Comparison of ENCODE assay signal across 2 cellular contexts in the genomic region with DNA sequence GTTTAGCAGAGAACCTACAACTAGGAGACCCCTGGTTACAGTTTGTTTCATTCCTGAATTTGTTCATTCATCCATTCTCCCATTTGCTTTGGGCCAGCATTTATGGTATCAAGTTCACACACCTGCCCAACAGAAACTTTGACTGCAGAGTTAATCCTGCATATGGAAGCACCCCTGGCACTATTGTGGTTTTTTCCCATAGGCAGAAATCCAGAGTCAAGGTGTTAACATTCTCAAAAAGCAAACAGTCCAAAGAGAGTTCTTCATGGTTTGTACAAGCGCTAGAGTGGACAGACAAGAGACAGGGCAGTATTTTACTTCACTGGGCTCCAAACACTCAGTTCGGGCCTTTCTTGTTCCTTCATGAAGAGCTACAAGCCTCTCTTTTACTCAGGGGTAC.
TF ChIP-seq lines count a peak whose summit lies in the region.

No MANE protein-coding gene starts in this region.

TF ChIP-seq in GM23338, 12 proteins besides CTCF, POLR2A, EP300 and RAD21 (continues in another document):
- TF ChIP-seq ZNF331 (CRISPR knock-in tag; IDR thresholded peaks at IDR 0.05; ENCODE audit: low read depth) = no peak
- TF ChIP-seq, protein P1, sequence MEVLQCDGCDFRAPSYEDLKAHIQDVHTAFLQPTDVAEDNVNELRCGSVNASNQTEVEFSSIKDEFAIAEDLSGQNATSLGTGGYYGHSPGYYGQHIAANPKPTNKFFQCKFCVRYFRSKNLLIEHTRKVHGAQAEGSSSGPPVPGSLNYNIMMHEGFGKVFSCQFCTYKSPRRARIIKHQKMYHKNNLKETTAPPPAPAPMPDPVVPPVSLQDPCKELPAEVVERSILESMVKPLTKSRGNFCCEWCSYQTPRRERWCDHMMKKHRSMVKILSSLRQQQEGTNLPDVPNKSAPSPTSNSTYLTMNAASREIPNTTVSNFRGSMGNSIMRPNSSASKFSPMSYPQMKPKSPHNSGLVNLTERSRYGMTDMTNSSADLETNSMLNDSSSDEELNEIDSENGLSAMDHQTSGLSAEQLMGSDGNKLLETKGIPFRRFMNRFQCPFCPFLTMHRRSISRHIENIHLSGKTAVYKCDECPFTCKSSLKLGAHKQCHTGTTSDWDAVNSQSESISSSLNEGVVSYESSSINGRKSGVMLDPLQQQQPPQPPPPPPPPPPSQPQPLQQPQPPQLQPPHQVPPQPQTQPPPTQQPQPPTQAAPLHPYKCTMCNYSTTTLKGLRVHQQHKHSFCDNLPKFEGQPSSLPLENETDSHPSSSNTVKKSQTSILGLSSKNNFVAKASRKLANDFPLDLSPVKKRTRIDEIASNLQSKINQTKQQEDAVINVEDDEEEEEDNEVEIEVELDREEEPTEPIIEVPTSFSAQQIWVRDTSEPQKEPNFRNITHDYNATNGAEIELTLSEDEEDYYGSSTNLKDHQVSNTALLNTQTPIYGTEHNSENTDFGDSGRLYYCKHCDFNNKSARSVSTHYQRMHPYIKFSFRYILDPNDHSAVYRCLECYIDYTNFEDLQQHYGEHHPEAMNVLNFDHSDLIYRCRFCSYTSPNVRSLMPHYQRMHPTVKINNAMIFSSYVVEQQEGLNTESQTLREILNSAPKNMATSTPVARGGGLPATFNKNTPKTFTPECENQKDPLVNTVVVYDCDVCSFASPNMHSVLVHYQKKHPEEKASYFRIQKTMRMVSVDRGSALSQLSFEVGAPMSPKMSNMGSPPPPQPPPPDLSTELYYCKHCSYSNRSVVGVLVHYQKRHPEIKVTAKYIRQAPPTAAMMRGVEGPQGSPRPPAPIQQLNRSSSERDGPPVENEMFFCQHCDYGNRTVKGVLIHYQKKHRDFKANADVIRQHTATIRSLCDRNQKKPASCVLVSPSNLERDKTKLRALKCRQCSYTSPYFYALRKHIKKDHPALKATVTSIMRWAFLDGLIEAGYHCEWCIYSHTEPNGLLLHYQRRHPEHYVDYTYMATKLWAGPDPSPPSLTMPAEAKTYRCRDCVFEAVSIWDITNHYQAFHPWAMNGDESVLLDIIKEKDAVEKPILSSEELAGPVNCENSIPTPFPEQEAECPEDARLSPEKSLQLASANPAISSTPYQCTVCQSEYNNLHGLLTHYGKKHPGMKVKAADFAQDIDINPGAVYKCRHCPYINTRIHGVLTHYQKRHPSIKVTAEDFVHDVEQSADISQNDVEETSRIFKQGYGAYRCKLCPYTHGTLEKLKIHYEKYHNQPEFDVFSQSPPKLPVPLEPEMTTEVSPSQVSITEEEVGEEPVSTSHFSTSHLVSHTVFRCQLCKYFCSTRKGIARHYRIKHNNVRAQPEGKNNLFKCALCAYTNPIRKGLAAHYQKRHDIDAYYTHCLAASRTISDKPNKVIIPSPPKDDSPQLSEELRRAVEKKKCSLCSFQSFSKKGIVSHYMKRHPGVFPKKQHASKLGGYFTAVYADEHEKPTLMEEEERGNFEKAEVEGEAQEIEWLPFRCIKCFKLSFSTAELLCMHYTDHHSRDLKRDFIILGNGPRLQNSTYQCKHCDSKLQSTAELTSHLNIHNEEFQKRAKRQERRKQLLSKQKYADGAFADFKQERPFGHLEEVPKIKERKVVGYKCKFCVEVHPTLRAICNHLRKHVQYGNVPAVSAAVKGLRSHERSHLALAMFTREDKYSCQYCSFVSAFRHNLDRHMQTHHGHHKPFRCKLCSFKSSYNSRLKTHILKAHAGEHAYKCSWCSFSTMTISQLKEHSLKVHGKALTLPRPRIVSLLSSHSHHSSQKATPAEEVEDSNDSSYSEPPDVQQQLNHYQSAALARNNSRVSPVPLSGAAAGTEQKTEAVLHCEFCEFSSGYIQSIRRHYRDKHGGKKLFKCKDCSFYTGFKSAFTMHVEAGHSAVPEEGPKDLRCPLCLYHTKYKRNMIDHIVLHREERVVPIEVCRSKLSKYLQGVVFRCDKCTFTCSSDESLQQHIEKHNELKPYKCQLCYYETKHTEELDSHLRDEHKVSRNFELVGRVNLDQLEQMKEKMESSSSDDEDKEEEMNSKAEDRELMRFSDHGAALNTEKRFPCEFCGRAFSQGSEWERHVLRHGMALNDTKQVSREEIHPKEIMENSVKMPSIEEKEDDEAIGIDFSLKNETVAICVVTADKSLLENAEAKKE (CRISPR knock-in tag; IDR thresholded peaks at IDR 0.05) = no peak
- TF ChIP-seq STAT1 (IDR thresholded peaks at IDR 0.05; ENCODE audit: unreplicated experiment) = no peak
- no peak for TF ChIP-seq ZNF114 (CRISPR knock-in tag; IDR thresholded peaks at IDR 0.05)
- TF ChIP-seq NANOG (IDR thresholded peaks at IDR 0.05; ENCODE audit: borderline replicate concordance) = no peak
- no peak for TF ChIP-seq JUNB (IDR thresholded peaks at IDR 0.05; ENCODE audit: unreplicated experiment)
- no peak for TF ChIP-seq POLR2AphosphoS5 (IDR thresholded peaks at IDR 0.05; ENCODE audit: low read depth)
- TF ChIP-seq, protein P2, sequence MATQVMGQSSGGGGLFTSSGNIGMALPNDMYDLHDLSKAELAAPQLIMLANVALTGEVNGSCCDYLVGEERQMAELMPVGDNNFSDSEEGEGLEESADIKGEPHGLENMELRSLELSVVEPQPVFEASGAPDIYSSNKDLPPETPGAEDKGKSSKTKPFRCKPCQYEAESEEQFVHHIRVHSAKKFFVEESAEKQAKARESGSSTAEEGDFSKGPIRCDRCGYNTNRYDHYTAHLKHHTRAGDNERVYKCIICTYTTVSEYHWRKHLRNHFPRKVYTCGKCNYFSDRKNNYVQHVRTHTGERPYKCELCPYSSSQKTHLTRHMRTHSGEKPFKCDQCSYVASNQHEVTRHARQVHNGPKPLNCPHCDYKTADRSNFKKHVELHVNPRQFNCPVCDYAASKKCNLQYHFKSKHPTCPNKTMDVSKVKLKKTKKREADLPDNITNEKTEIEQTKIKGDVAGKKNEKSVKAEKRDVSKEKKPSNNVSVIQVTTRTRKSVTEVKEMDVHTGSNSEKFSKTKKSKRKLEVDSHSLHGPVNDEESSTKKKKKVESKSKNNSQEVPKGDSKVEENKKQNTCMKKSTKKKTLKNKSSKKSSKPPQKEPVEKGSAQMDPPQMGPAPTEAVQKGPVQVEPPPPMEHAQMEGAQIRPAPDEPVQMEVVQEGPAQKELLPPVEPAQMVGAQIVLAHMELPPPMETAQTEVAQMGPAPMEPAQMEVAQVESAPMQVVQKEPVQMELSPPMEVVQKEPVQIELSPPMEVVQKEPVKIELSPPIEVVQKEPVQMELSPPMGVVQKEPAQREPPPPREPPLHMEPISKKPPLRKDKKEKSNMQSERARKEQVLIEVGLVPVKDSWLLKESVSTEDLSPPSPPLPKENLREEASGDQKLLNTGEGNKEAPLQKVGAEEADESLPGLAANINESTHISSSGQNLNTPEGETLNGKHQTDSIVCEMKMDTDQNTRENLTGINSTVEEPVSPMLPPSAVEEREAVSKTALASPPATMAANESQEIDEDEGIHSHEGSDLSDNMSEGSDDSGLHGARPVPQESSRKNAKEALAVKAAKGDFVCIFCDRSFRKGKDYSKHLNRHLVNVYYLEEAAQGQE (IDR thresholded peaks at IDR 0.05; ENCODE audit: unreplicated experiment) = no peak
- no peak for TF ChIP-seq EZH2 (IDR thresholded peaks at IDR 0.05; ENCODE audit: low read depth, unreplicated experiment)
- TF ChIP-seq, protein P3, sequence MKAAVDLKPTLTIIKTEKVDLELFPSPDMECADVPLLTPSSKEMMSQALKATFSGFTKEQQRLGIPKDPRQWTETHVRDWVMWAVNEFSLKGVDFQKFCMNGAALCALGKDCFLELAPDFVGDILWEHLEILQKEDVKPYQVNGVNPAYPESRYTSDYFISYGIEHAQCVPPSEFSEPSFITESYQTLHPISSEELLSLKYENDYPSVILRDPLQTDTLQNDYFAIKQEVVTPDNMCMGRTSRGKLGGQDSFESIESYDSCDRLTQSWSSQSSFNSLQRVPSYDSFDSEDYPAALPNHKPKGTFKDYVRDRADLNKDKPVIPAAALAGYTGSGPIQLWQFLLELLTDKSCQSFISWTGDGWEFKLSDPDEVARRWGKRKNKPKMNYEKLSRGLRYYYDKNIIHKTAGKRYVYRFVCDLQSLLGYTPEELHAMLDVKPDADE (IDR thresholded peaks at IDR 0.05) = no peak

TF ChIP-seq in H1, 55 proteins besides CTCF, POLR2A, EP300 and RAD21:
- TF ChIP-seq MAFK (IDR thresholded peaks at IDR 0.05; ENCODE audit: low read depth, low read length) (no peak), CTBP2 (IDR thresholded peaks at IDR 0.05; ENCODE audit: borderline replicate concordance, insufficient read depth, insufficient read length, low read length) (no peak), NANOG (IDR thresholded peaks at IDR 0.05; ENCODE audit: insufficient read depth, low read depth, low read length, poor library complexity, severe bottlenecking) (no peak), SIX5 (IDR thresholded peaks at IDR 0.05; ENCODE audit: low read depth, low read length) (no peak), KDM5A (IDR thresholded peaks at IDR 0.05; ENCODE audit: low read length) (no peak), TEAD4 (IDR thresholded peaks at IDR 0.05; ENCODE audit: low read depth, low read length) (no peak), CREB1 (IDR thresholded peaks at IDR 0.05) (no peak), NRF1 (IDR thresholded peaks at IDR 0.05; ENCODE audit: low read depth, low read length) (no peak), SIN3A (conservative IDR thresholded peaks at IDR 0.05 in 1 of 2, IDR thresholded peaks at IDR 0.05 in 1 of 2; ENCODE audit: low read depth in 1 of 2, low read length in 2 of 2) (no peak), GABPA (IDR thresholded peaks at IDR 0.05; ENCODE audit: borderline replicate concordance, insufficient read depth, low read length) (no peak), POLR2AphosphoS5 (IDR thresholded peaks at IDR 0.05; ENCODE audit: low read depth, low read length) (no peak), YY1 (IDR thresholded peaks at IDR 0.05; ENCODE audit: low read depth, low read length) (no peak), SP2 (IDR thresholded peaks at IDR 0.05; ENCODE audit: low read length) (no peak)
- TF ChIP-seq, protein P4, sequence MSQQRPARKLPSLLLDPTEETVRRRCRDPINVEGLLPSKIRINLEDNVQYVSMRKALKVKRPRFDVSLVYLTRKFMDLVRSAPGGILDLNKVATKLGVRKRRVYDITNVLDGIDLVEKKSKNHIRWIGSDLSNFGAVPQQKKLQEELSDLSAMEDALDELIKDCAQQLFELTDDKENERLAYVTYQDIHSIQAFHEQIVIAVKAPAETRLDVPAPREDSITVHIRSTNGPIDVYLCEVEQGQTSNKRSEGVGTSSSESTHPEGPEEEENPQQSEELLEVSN (IDR thresholded peaks at IDR 0.05) = no peak
